ENCODE assay signal across 7 cellular contexts in genomic region chr2:97620492-97620891, GRCh38. TPM values are rescaled to one million over a fixed set of nuclear protein-coding genes. Genes with fewer than 3 reads are reported as not detected.
DNase-seq lines count a peak whose midpoint lies in the region; ATAC-seq, FAIRE-seq and TF ChIP-seq lines count a peak whose summit lies in the region.
"Not testable (repeated sequence)": the region's sequence is repeated elsewhere in the genome, so short reads cannot be mapped to it uniquely, and the experiment has no call there.
"Had no signal": no experiment of that assay in that cellular context is flagged by ENCODE, and none has a peak within 500 bp of the region (broad histone marks: within the 10 kb centered on the region; RNA-seq: fewer than 3 reads in every experiment).

No MANE protein-coding gene starts in this region.

- H3K4me3 Mint-ChIP-seq in endothelial cell (ENCODE audit: unreplicated experiment) = not testable (repeated sequence)
- H3K4me3 Mint-ChIP-seq in glutamatergic neuron (ENCODE audit: unreplicated experiment) (peak overlapping the region; percentile 20), neural progenitor cell (peak overlapping the region; percentile 5)

- not testable (repeated sequence) for DNase-seq in GM12878 (ENCODE audit: low read depth, low spot score); endothelial cell (ENCODE audit: low spot score); glutamatergic neuron; neural progenitor cell (ENCODE audit: low spot score)

- CTCF ChIA-PET in GM12878 (lab: Yijun Ruan, JAX) = not testable (repeated sequence)

- H3K27ac ChIP-seq in GM12878 (ENCODE audit: control insufficient read depth, insufficient read depth); neural progenitor cell: not testable (repeated sequence)

- H3K4me1 Mint-ChIP-seq in endothelial cell (ENCODE audit: unreplicated experiment); glutamatergic neuron (ENCODE audit: low read depth, unreplicated experiment): not testable (repeated sequence)
- H3K4me1 Mint-ChIP-seq in neural progenitor cell = peaks cover 10% of the 10 kb centered on the region

- not testable (repeated sequence) for ATAC-seq in GM12878

- not testable (repeated sequence) for H3K9me3 Mint-ChIP-seq in endothelial cell (ENCODE audit: unreplicated experiment); glutamatergic neuron (ENCODE audit: unreplicated experiment); neural progenitor cell

- H3F3A ChIP-seq in neural progenitor cell (ENCODE audit: low read depth) = not testable (repeated sequence)

- H3K36me3 ChIP-seq in GM12878 (ENCODE audit: control insufficient read depth in 2 of 2, insufficient read depth in 2 of 2, low read length in 1 of 2); neural progenitor cell: not testable (repeated sequence)

- H3K27me3 ChIP-seq in GM12878 (replicated peaks in 1 of 2; ENCODE audit: control insufficient read depth in 2 of 2, insufficient read depth in 2 of 2, low read length in 1 of 2); neural progenitor cell: not testable (repeated sequence)

- BruUV-seq in GM12878 (replicated peaks; lab: Mats Ljungman, UMichigan) = not testable (repeated sequence)

- TF ChIP-seq POLR2A in GM12878 (IDR thresholded peaks at IDR 0.05; ENCODE audit: low read depth, low read length) = not testable (repeated sequence)

- SMC1A ChIA-PET in GM12878 (lab: Charles Lee; ENCODE audit: uncharacterized antibody, unreplicated experiment) = not testable (repeated sequence)

- not testable (repeated sequence) for H2AFZ ChIP-seq in GM12878 (ENCODE audit: control insufficient read depth, low read depth, low read length); neural progenitor cell (replicated peaks)

- not testable (repeated sequence) for TF ChIP-seq EP300 in GM12878 (IDR thresholded peaks at IDR 0.05; ENCODE audit: borderline replicate concordance in 1 of 2, control insufficient read depth in 1 of 2, low read depth in 2 of 2, low read length in 2 of 2)

- FAIRE-seq in GM12878 (lab: Jason Lieb, UNC) = peak; percentile 27

- not testable (repeated sequence) for H3K9ac ChIP-seq in GM12878 (ENCODE audit: control insufficient read depth, insufficient read depth, low read length); neural progenitor cell

- H3K27ac Mint-ChIP-seq in endothelial cell (ENCODE audit: unreplicated experiment) = peak overlapping the region; percentile 62
- peak overlapping the region; percentile 3 for H3K27ac Mint-ChIP-seq in glutamatergic neuron (ENCODE audit: unreplicated experiment)
- H3K27ac Mint-ChIP-seq in neural progenitor cell = not testable (repeated sequence)

- intact Hi-C loops in GM12878 (cut with micrococcal nuclease; ENCODE audit: unreplicated experiment) = not testable (repeated sequence)

- not testable (repeated sequence) for H3K4me1 ChIP-seq in GM12878 (ENCODE audit: control insufficient read depth, insufficient read depth, low read length); neural progenitor cell

- H3K4me3 ChIP-seq in GM12878, neural progenitor cell: not testable (repeated sequence)

- POLR2A ChIA-PET in GM12878 (lab: Charles Lee) = not testable (repeated sequence)

- H3K27me3 Mint-ChIP-seq in endothelial cell (ENCODE audit: unreplicated experiment); glutamatergic neuron (ENCODE audit: unreplicated experiment); neural progenitor cell (ENCODE audit: insufficient read depth, low read depth): not testable (repeated sequence)

- not testable (repeated sequence) for TF ChIP-seq RAD21 in GM12878 (IDR thresholded peaks at IDR 0.05; ENCODE audit: insufficient read depth, low read depth, low read length)

- H3K79me2 ChIP-seq in GM12878 (ENCODE audit: control insufficient read depth, insufficient read depth, low read length); neural progenitor cell (ENCODE audit: low read depth): not testable (repeated sequence)

- in situ Hi-C loops in GM12878 (cut with MboI) = not testable (repeated sequence)

- no CpG with 5 or more reads among the region's 1 CpG for WGBS in GM12878 (ENCODE audit: insufficient coverage, insufficient replicate concordance, low lambda C conversion rate, missing lambda C conversion rate)

- not testable (repeated sequence) for H4K20me1 ChIP-seq in GM12878 (ENCODE audit: control insufficient read depth, insufficient read depth); neural progenitor cell (ENCODE audit: low read depth)

- H3K36me3 Mint-ChIP-seq in endothelial cell (ENCODE audit: low read depth, unreplicated experiment); glutamatergic neuron (ENCODE audit: unreplicated experiment); neural progenitor cell: not testable (repeated sequence)

- TF ChIP-seq CTCF in GM12878 (IDR thresholded peaks at IDR 0.05 in 2 of 3, conservative IDR thresholded peaks at IDR 0.05 in 1 of 3; ENCODE audit: control insufficient read depth in 2 of 3, extremely low read depth in 1 of 3, insufficient read depth in 1 of 3, low read depth in 3 of 3, low read length in 3 of 3); endothelial cell (IDR thresholded peaks at IDR 0.05; ENCODE audit: unreplicated experiment); glutamatergic neuron (IDR thresholded peaks at IDR 0.05; ENCODE audit: partially characterized antibody, unreplicated experiment); neural progenitor cell (IDR thresholded peaks at IDR 0.05): not testable (repeated sequence)

- RAD21 ChIA-PET in GM12878 (lab: Charles Lee; ENCODE audit: unreplicated experiment) = not testable (repeated sequence)

- H3K9me3 ChIP-seq in GM12878 (replicated peaks; ENCODE audit: control insufficient read depth, insufficient read depth, low read length); neural progenitor cell (ENCODE audit: low read depth): not testable (repeated sequence)

- not testable (repeated sequence) for H3K4me2 ChIP-seq in GM12878 (ENCODE audit: control insufficient read depth, insufficient read depth); neural progenitor cell

RNA-seq across cellular contexts. Expression of gene COX5B, which starts 25.4 kb away (rescaled TPM):
- total RNA-seq in GM12878 (2013; cell fraction: nucleolus; rRNA removed) = 36.3 and 36.8 TPM in 2 replicates
- total RNA-seq in GM12878 (2014; rRNA removed) (426 and 472 TPM in 2 replicates), GM12878 (2014; rRNA removed; fragmentation: Illumina TruSeq; extraction: Trizol) (120 and 128 TPM in 2 replicates), GM12878 (2021) (248 and 277 TPM in 2 replicates), endothelial cell (ENCODE audit: unreplicated experiment) (191 TPM), glutamatergic neuron (ENCODE audit: unreplicated experiment) (207 TPM), neural progenitor cell (ENCODE audit: low replicate concordance) (148 and 181 TPM in 2 replicates)
- polyA plus RNA-seq in GM12878 (2011; ENCODE audit: low read depth) = 110 TPM
- polyA plus RNA-seq in GM12878 (2011; rRNA removed) (260 and 333 TPM in 2 replicates), GM12878 (2014; fragmentation: Illumina TruSeq; extraction: Trizol) (17.3 and 69.5 TPM in 2 replicates), GM12878 (2014; fragmentation: Nextera tagmentation; extraction: Ambion mirVana) (100 to 1,000 TPM; 150 to 392 TPM), GM12878 (2014; rRNA removed) (475 and 518 TPM in 2 replicates), GM12878 (2016; fragmentation: Nextera tagmentation; extraction: Ambion mirVana) (100 to 1,000 TPM; 466 to 490 TPM)
- polyA plus RNA-seq in GM12878 (2011; cell fraction: cytosol; rRNA removed) = 402 and 510 TPM in 2 replicates
- polyA plus RNA-seq in GM12878 (2011; cell fraction: nucleus; rRNA removed) = 318 and 448 TPM in 2 replicates
- 189 and 226 TPM in 2 replicates for polyA plus RNA-seq in GM12878 (2012)
- polyA minus RNA-seq in GM12878 (2011; rRNA and poly(A)+ RNA removed) = 43.7 and 68.6 TPM in 2 replicates
- 59.8 and 64.1 TPM in 2 replicates for polyA minus RNA-seq in GM12878 (2011; cell fraction: cytosol; rRNA and poly(A)+ RNA removed)
- 29.5 and 45.5 TPM in 2 replicates for polyA minus RNA-seq in GM12878 (2011; cell fraction: nucleus; rRNA and poly(A)+ RNA removed)

RNA-seq across cellular contexts. Expression of gene ANKRD36B, which starts 30.8 kb away (rescaled TPM):
- total RNA-seq in GM12878 (2013; cell fraction: nucleolus; rRNA removed) = 265 and 295 TPM in 2 replicates
- total RNA-seq in GM12878 (2014; rRNA removed) = 15.4 and 20.7 TPM in 2 replicates
- total RNA-seq in GM12878 (2014; rRNA removed; fragmentation: Illumina TruSeq; extraction: Trizol) = 21.4 and 21.8 TPM in 2 replicates
- total RNA-seq in GM12878 (2021) = 12.9 and 13.3 TPM in 2 replicates
- 5.2 TPM for polyA plus RNA-seq in GM12878 (2011; ENCODE audit: low read depth)
- 12.9 and 15.9 TPM in 2 replicates for polyA plus RNA-seq in GM12878 (2011; rRNA removed)
- 2.9 and 3.0 TPM in 2 replicates for polyA plus RNA-seq in GM12878 (2011; cell fraction: cytosol; rRNA removed)
- polyA plus RNA-seq in GM12878 (2011; cell fraction: nucleus; rRNA removed) = 66.1 and 84.7 TPM in 2 replicates
- 6.2 and 7.2 TPM in 2 replicates for polyA plus RNA-seq in GM12878 (2012)
- 11.9 and 15.6 TPM in 2 replicates for polyA plus RNA-seq in GM12878 (2014; fragmentation: Illumina TruSeq; extraction: Trizol)
- polyA plus RNA-seq in GM12878 (2014; fragmentation: Nextera tagmentation; extraction: Ambion mirVana) = 10 to 100 TPM in 1 of 2 experiments, 1 to 10 TPM in 1; 6.5 to 10.7 TPM
- polyA plus RNA-seq in GM12878 (2014; rRNA removed) = 10.0 and 10.9 TPM in 2 replicates
- 10 to 100 TPM; 15.9 to 17.5 TPM for polyA plus RNA-seq in GM12878 (2016; fragmentation: Nextera tagmentation; extraction: Ambion mirVana)
- polyA minus RNA-seq in GM12878 (2011; rRNA and poly(A)+ RNA removed) = 34.4 and 49.3 TPM in 2 replicates
- 4.4 and 8.7 TPM in 2 replicates for polyA minus RNA-seq in GM12878 (2011; cell fraction: cytosol; rRNA and poly(A)+ RNA removed)
- 104 and 126 TPM in 2 replicates for polyA minus RNA-seq in GM12878 (2011; cell fraction: nucleus; rRNA and poly(A)+ RNA removed)
- 32.9 TPM for total RNA-seq in endothelial cell (ENCODE audit: unreplicated experiment)
- 54.7 TPM for total RNA-seq in glutamatergic neuron (ENCODE audit: unreplicated experiment)
- 37.7 and 61.1 TPM in 2 replicates for total RNA-seq in neural progenitor cell (ENCODE audit: low replicate concordance)

RNA-seq across cellular contexts. Expression of gene ACTR1B, which starts 43.4 kb away (rescaled TPM):
- total RNA-seq in GM12878 (2013; cell fraction: nucleolus; rRNA removed) = 73.9 and 75.5 TPM in 2 replicates
- total RNA-seq in GM12878 (2014; rRNA removed) (42.6 and 45.4 TPM in 2 replicates), GM12878 (2014; rRNA removed; fragmentation: Illumina TruSeq; extraction: Trizol) (29.2 and 29.3 TPM in 2 replicates), GM12878 (2021) (57.3 and 59.2 TPM in 2 replicates), endothelial cell (ENCODE audit: unreplicated experiment) (52.1 TPM), glutamatergic neuron (ENCODE audit: unreplicated experiment) (104 TPM), neural progenitor cell (ENCODE audit: low replicate concordance) (42.9 and 73.2 TPM in 2 replicates)
- polyA plus RNA-seq in GM12878 (2011; ENCODE audit: low read depth) = 21.5 TPM
- polyA plus RNA-seq in GM12878 (2011; rRNA removed) (28.7 and 44.8 TPM in 2 replicates), GM12878 (2014; fragmentation: Illumina TruSeq; extraction: Trizol) (10.1 and 25.4 TPM in 2 replicates), GM12878 (2014; fragmentation: Nextera tagmentation; extraction: Ambion mirVana) (1 to 10 TPM; 1.3 to 5.2 TPM), GM12878 (2014; rRNA removed) (60.5 and 62.8 TPM in 2 replicates), GM12878 (2016; fragmentation: Nextera tagmentation; extraction: Ambion mirVana) (10 to 100 TPM; 44.8 to 51.5 TPM)
- 73.0 and 85.0 TPM in 2 replicates for polyA plus RNA-seq in GM12878 (2011; cell fraction: cytosol; rRNA removed)
- 226 and 285 TPM in 2 replicates for polyA plus RNA-seq in GM12878 (2011; cell fraction: nucleus; rRNA removed)
- 44.3 and 60.0 TPM in 2 replicates for polyA plus RNA-seq in GM12878 (2012)
- polyA minus RNA-seq in GM12878 (2011; rRNA and poly(A)+ RNA removed) = 42.1 and 82.5 TPM in 2 replicates
- 22.9 and 23.1 TPM in 2 replicates for polyA minus RNA-seq in GM12878 (2011; cell fraction: cytosol; rRNA and poly(A)+ RNA removed)
- 56.5 and 66.0 TPM in 2 replicates for polyA minus RNA-seq in GM12878 (2011; cell fraction: nucleus; rRNA and poly(A)+ RNA removed)

RNA-seq across cellular contexts. Expression of gene C2orf92, which starts 49.0 kb away (rescaled TPM):
- total RNA-seq in GM12878 (2013; cell fraction: nucleolus; rRNA removed) = 46.6 and 50.3 TPM in 2 replicates
- total RNA-seq in GM12878 (2014; rRNA removed) (3.7 and 3.8 TPM in 2 replicates), GM12878 (2014; rRNA removed; fragmentation: Illumina TruSeq; extraction: Trizol) (3.5 and 3.6 TPM in 2 replicates), GM12878 (2021) (3.4 and 3.5 TPM in 2 replicates), endothelial cell (ENCODE audit: unreplicated experiment) (15.1 TPM), glutamatergic neuron (ENCODE audit: unreplicated experiment) (19.6 TPM), neural progenitor cell (ENCODE audit: low replicate concordance) (3.3 and 6.2 TPM in 2 replicates)
- 3.6 TPM for polyA plus RNA-seq in GM12878 (2011; ENCODE audit: low read depth)
- polyA plus RNA-seq in GM12878 (2011; rRNA removed) (10.1 and 10.5 TPM in 2 replicates), GM12878 (2014; fragmentation: Illumina TruSeq; extraction: Trizol) (3.2 and 4.1 TPM in 2 replicates), GM12878 (2014; fragmentation: Nextera tagmentation; extraction: Ambion mirVana) (under 1 TPM; 0.40 to 0.75 TPM), GM12878 (2014; rRNA removed) (1.8 and 3.8 TPM in 2 replicates), GM12878 (2016; fragmentation: Nextera tagmentation; extraction: Ambion mirVana) (1 to 10 TPM; 2.1 to 4.5 TPM)
- polyA plus RNA-seq in GM12878 (2011; cell fraction: cytosol; rRNA removed) = 3.8 and 4.4 TPM in 2 replicates
- 25.1 and 36.4 TPM in 2 replicates for polyA plus RNA-seq in GM12878 (2011; cell fraction: nucleus; rRNA removed)
- 5.2 and 5.9 TPM in 2 replicates for polyA plus RNA-seq in GM12878 (2012)
- polyA minus RNA-seq in GM12878 (2011; rRNA and poly(A)+ RNA removed) = 5.6 and 11.5 TPM in 2 replicates
- polyA minus RNA-seq in GM12878 (2011; cell fraction: cytosol; rRNA and poly(A)+ RNA removed) = 2.8 and 4.4 TPM in 2 replicates
- 13.2 and 18.9 TPM in 2 replicates for polyA minus RNA-seq in GM12878 (2011; cell fraction: nucleus; rRNA and poly(A)+ RNA removed)
- polyA plus RNA-seq: CD14-positive monocyte; CD4-positive, alpha-beta memory T cell; CD8-positive, alpha-beta memory T cell had no signal
